In genomic region chr10:8133146-8133545, GRCh38 we compare ENCODE assay signal across 8 cellular contexts.
DNase-seq lines count a peak whose midpoint lies in the region; ATAC-seq and TF ChIP-seq lines count a peak whose summit lies in the region.

No MANE protein-coding gene starts in this region.

- intact Hi-C loops in ovary (cut with DNase I) (no loop called here), transverse colon (cut with DNase I; ENCODE audit: low total_unique reads) (no loop called here)

- in situ Hi-C loops in transverse colon (cut with MboI; ENCODE audit: low pct_ligation_motif_present in 1 of 4, low pct_unique_long_range_greater_than_20kb in 1 of 4, low sequenced_read_pairs in 3 of 4) = no loop called here

- H3K27me3 ChIP-seq in ovary = no peaks in the 10 kb centered on the region
- H3K27me3 ChIP-seq in transverse colon = no peaks in the 10 kb centered on the region

- peaks cover 4 to 9% of the 10 kb centered on the region in 2 donors for H3K27me3 Mint-ChIP-seq in T-cell

- H3K4me1 ChIP-seq in ovary (ENCODE audit: insufficient read depth) (no peaks in the 10 kb centered on the region), transverse colon (no peaks in the 10 kb centered on the region)

- TF ChIP-seq EP300 in ovary (IDR thresholded peaks at IDR 0.05) (no peak), transverse colon (IDR thresholded peaks at IDR 0.05; ENCODE audit: low read depth) (no peak)

- no peaks in the 10 kb centered on the region for H3K36me3 Mint-ChIP-seq in T-cell
- H3K36me3 Mint-ChIP-seq in stimulated activated effector memory CD8-positive, alpha-beta T cell treated with anti-CD3 and anti-CD28 coated beads, Interleukin-12 subunit alpha, Interleukin-12 subunit beta, amount 100 ng/mL, for 72 hours = peaks cover 11% of the 10 kb centered on the region

- 75 to 85% (median 82%) methylated on average over 8 of the region's 8 CpGs for WGBS in ovary, 3 donors
- 76 to 84% methylated on average over 7 to 8 of the region's 8 CpGs for WGBS in transverse colon (ENCODE audit: low coverage in 1 of 2), 2 donors

- H3K9me3 Mint-ChIP-seq in T-cell = no peaks in the 10 kb centered on the region
- H3K9me3 Mint-ChIP-seq in stimulated activated effector memory CD8-positive, alpha-beta T cell treated with anti-CD3 and anti-CD28 coated beads, Interleukin-12 subunit alpha, Interleukin-12 subunit beta, amount 100 ng/mL, for 72 hours = no peaks in the 10 kb centered on the region

- TF ChIP-seq POLR2A in ovary (IDR thresholded peaks at IDR 0.05) (no peak), transverse colon (IDR thresholded peaks at IDR 0.05) (no peak)

- peaks cover 36 to 45% (median 44%) of the 10 kb centered on the region in 3 donors for H3K4me1 Mint-ChIP-seq in T-cell
- H3K4me1 Mint-ChIP-seq in stimulated activated effector memory CD8-positive, alpha-beta T cell treated with anti-CD3 and anti-CD28 coated beads, Interleukin-12 subunit alpha, Interleukin-12 subunit beta, amount 100 ng/mL, for 72 hours = peaks cover 57% of the 10 kb centered on the region

- POLR2A ChIA-PET in T-cell (lab: Charles Lee) = interaction anchor here in 1 of 2 donors (0.6 kb wide), 1 partner anchor 1738 kb away, joined by 3 read pairs; no protein-coding TSS in a partner anchor

- H3K36me3 ChIP-seq in ovary (no peaks in the 10 kb centered on the region), transverse colon (no peaks in the 10 kb centered on the region)

- H3K9me3 ChIP-seq in ovary (no peaks in the 10 kb centered on the region), transverse colon (no peaks in the 10 kb centered on the region)

- H3K4me3 Mint-ChIP-seq in T-cell = peak overlapping the region; percentile 44 to 57 (median 53)
- H3K4me3 Mint-ChIP-seq in stimulated activated effector memory CD8-positive, alpha-beta T cell treated with anti-CD3 and anti-CD28 coated beads, Interleukin-12 subunit alpha, Interleukin-12 subunit beta, amount 100 ng/mL, for 72 hours = peak overlapping the region; percentile 50

- peak overlapping the region in 1 of 2 donors; percentile 2 for H3K27ac Mint-ChIP-seq in T-cell
- H3K27ac Mint-ChIP-seq in stimulated activated effector memory CD8-positive, alpha-beta T cell treated with anti-CD3 and anti-CD28 coated beads, Interleukin-12 subunit alpha, Interleukin-12 subunit beta, amount 100 ng/mL, for 72 hours = peak overlapping the region; percentile 82

- CTCF ChIA-PET in T-cell (lab: Charles Lee) = no interaction called here

- H3K27ac ChIP-seq in ovary (no peak overlapping the region), transverse colon (no peak overlapping the region)

- H3K4me3 ChIP-seq in ovary (no peak overlapping the region), transverse colon (no peak overlapping the region)

- ATAC-seq in HG02943 (IDR thresholded peaks at IDR 0.05; ENCODE audit: low read depth, unreplicated experiment) (peak; percentile 60), T-cell (replicated peaks in 1 of 4) (no peak)
- ATAC-seq in stimulated activated effector memory CD8-positive, alpha-beta T cell treated with anti-CD3 and anti-CD28 coated beads, Interleukin-12 subunit alpha, Interleukin-12 subunit beta, amount 100 ng/mL, for 72 hours = peak; percentile 64

- peak; percentile 50 for DNase-seq in activated naive CD4-positive, alpha-beta T cell treated with Interleukin-2 at 50 U/mL for 16 hours
- DNase-seq in activated naive CD4-positive, alpha-beta T cell (lab: John Stamatoyannopoulos, UW) = no peak
- DNase-seq in T-cell (no peak), ovary (no peak), NCI-H1105 treated with DMSO at 0.1 percent for 48 hours (lab: John Stamatoyannopoulos, UW) (no peak), transverse colon (no peak)
- peak; percentile 34 to 78 for DNase-seq in stimulated activated effector memory CD8-positive, alpha-beta T cell treated with anti-CD3 and anti-CD28 coated beads, Interleukin-12 subunit alpha, Interleukin-12 subunit beta, amount 100 ng/mL, for 72 hours (ENCODE audit: low spot score in 2 of 2)

- TF ChIP-seq CTCF in ovary (IDR thresholded peaks at IDR 0.05) = no peak
- TF ChIP-seq CTCF in transverse colon (IDR thresholded peaks at IDR 0.05) = no peak

Comparison
In these comparisons a context has a peak if more than half of its experiments do, and no peak if none do; other contexts are left out.
1. DNase-seq: peak in activated naive CD4-positive, alpha-beta T cell treated with Interleukin-2 at 50 U/mL for 16 hours (single experiment) and stimulated activated effector memory CD8-positive, alpha-beta T cell treated with anti-CD3 and anti-CD28 coated beads, Interleukin-12 subunit alpha, Interleukin-12 subunit beta, amount 100 ng/mL, for 72 hours (2 of 2); none in activated naive CD4-positive, alpha-beta T cell (0 of 4), T-cell (0 of 34), ovary (0 of 5), NCI-H1105 treated with DMSO at 0.1 percent for 48 hours (single experiment) and transverse colon (single experiment).
2. ATAC-seq: peak in HG02943 (single experiment) and stimulated activated effector memory CD8-positive, alpha-beta T cell treated with anti-CD3 and anti-CD28 coated beads, Interleukin-12 subunit alpha, Interleukin-12 subunit beta, amount 100 ng/mL, for 72 hours (single experiment); none in T-cell (0 of 4).